7 cellular contexts compared by ENCODE assay signal in genomic region chr3:177195941-177196472, GRCh38. TPM values are rescaled to one million over a fixed set of nuclear protein-coding genes. Genes with fewer than 3 reads are reported as not detected.
A peak's percentile ranks its signal among the peaks of the same experiment; 100 is the strongest.
DNase-seq lines count a peak whose midpoint lies in the region; ATAC-seq lines count a peak whose summit lies in the region.

No MANE protein-coding gene starts in this region.

- peak overlapping the region; percentile 99 for H3K4me3 ChIP-seq in GM08714 (ENCODE audit: low read length)
- peak overlapping the region; percentile 91 for H3K4me3 ChIP-seq in iPS-11a (ENCODE audit: low read depth, low read length)
- peak overlapping the region; percentile 64 to 97 (median 86) for H3K4me3 ChIP-seq in skin epidermis

- peak overlapping the region; percentile 93 for H3K27ac Mint-ChIP-seq in activated T-helper 17 cell treated with anti-CD3 and anti-CD28 coated beads, Interleukin-2, amount 50 U/mL, for 72 hours

- ATAC-seq in activated T-helper 17 cell treated with anti-CD3 and anti-CD28 coated beads, Interleukin-2, amount 50 U/mL, for 72 hours (replicated peaks) = no peak

- peaks cover 53% of the 10 kb centered on the region for H3K36me3 Mint-ChIP-seq in activated T-helper 17 cell treated with anti-CD3 and anti-CD28 coated beads, Interleukin-2, amount 50 U/mL, for 72 hours (ENCODE audit: low read depth)

- peak overlapping the region; percentile 94 for H3K4me3 Mint-ChIP-seq in activated T-helper 17 cell treated with anti-CD3 and anti-CD28 coated beads, Interleukin-2, amount 50 U/mL, for 72 hours

- peaks cover 46% of the 10 kb centered on the region for H3K4me1 Mint-ChIP-seq in activated T-helper 17 cell treated with anti-CD3 and anti-CD28 coated beads, Interleukin-2, amount 50 U/mL, for 72 hours

- no peaks in the 10 kb centered on the region for H3K9me3 Mint-ChIP-seq in activated T-helper 17 cell treated with anti-CD3 and anti-CD28 coated beads, Interleukin-2, amount 50 U/mL, for 72 hours

- H3K27ac ChIP-seq in skin epidermis = peak overlapping the region; percentile 85 to 100 (median 98)

- H3K27me3 Mint-ChIP-seq in activated T-helper 17 cell treated with anti-CD3 and anti-CD28 coated beads, Interleukin-2, amount 50 U/mL, for 72 hours = no peaks in the 10 kb centered on the region

- peak; percentile 44 to 63 for DNase-seq in Kasumi-1 (lab: John Stamatoyannopoulos, UW)
- no peak for DNase-seq in T-helper 9 cell
- no peak for DNase-seq in LoVo (ENCODE audit: low spot score)

RNA-seq across cellular contexts. Expression of gene TBL1XR1, which starts 1.3 kb away (rescaled TPM):
- 100 to 1,000 TPM; 131 to 180 TPM for total RNA-seq in activated T-helper 17 cell treated with anti-CD3 and anti-CD28 coated beads, Interleukin-2, amount 50 U/mL, for 72 hours

Comparison
In these comparisons a context has a peak if more than half of its experiments do, and no peak if none do; other contexts are left out.
1. DNase-seq: peak in Kasumi-1 (2 of 2); none in T-helper 9 cell (single experiment) and LoVo (single experiment).
2. Peak in every context shown above with its lines, with median percentiles within 50 percentile points of each other: H3K4me3 ChIP-seq.